8 cellular contexts compared by ENCODE assay signal in the genomic region with DNA sequence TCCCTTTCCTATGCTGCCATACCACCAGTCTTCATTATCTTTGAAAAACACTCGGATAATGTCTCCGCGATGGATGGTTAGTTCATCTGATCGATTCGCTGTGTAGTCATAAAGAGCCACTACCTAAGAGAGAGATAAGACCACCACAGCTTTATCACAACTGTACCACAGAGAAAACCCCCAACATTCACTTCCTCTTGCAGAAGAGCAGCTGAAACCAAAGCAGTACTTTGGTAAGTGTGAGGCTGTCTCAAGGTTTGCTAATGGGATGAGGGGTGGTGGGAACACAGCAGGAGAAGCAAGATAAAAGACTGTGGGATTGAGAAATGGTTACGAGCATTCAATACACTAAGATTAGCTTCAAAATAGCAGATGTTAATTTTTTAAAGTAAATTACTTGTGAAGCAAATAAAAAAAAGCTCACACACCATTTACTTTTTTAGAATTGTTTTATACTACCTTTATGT.
DNase-seq lines count a peak whose midpoint lies in the region; ATAC-seq, FAIRE-seq and TF ChIP-seq lines count a peak whose summit lies in the region.

No MANE protein-coding gene starts in this region.

- TF ChIP-seq RAD21 in H1 (IDR thresholded peaks at IDR 0.05 in 1 of 2, conservative IDR thresholded peaks at IDR 0.05 in 1 of 2; ENCODE audit: low read depth in 2 of 2, low read length in 2 of 2): no peak

- no peak overlapping the region for H4K8ac ChIP-seq in H1 (ENCODE audit: extremely low read depth, insufficient read depth, low read length)

- TF ChIP-seq CTCF in GM23338 (conservative IDR thresholded peaks at IDR 0.05; ENCODE audit: low read depth in 2 of 2) (no peak), H1 (IDR thresholded peaks at IDR 0.05; ENCODE audit: control extremely low read depth in 1 of 3, insufficient read depth in 1 of 3, low read depth in 1 of 3, low read length in 3 of 3) (no peak), smooth muscle cell (IDR thresholded peaks at IDR 0.05; ENCODE audit: borderline replicate concordance, insufficient read depth, poor library complexity, severe bottlenecking) (no peak)

- no peak overlapping the region for H2BK120ac ChIP-seq in H1 (replicated peaks; ENCODE audit: low read depth, low read length)

- 0 out of 2 replicates have a peak overlapping the region, but pooled peaks have one; percentile 36 for H3K4me2 ChIP-seq in GM23338
- no peak overlapping the region for H3K4me2 ChIP-seq in H1 (ENCODE audit: insufficient read depth in 1 of 2, low read depth in 2 of 2, low read length in 2 of 2)
- H3K4me2 ChIP-seq in smooth muscle cell: no peak overlapping the region

- TF ChIP-seq EP300 in H1 (IDR thresholded peaks at IDR 0.05; ENCODE audit: borderline replicate concordance in 1 of 2, low read depth in 2 of 2, low read length in 2 of 2): no peak

- no peaks in the 10 kb centered on the region for H3F3A ChIP-seq in GM23338 (replicated peaks; ENCODE audit: low read depth)
- no peaks in the 10 kb centered on the region for H3F3A ChIP-seq in smooth muscle cell (ENCODE audit: low read depth)

- H3K79me2 ChIP-seq in GM23338 (replicated peaks; ENCODE audit: insufficient read depth) (no peaks in the 10 kb centered on the region), H1 (ENCODE audit: control insufficient read depth in 1 of 2, insufficient read depth in 2 of 2, low read length in 2 of 2) (no peaks in the 10 kb centered on the region), smooth muscle cell (ENCODE audit: low read depth) (no peaks in the 10 kb centered on the region)

- no peak overlapping the region for H2AK5ac ChIP-seq in H1 (ENCODE audit: low read depth, low read length)

- H2AFZ ChIP-seq in GM23338: no peak overlapping the region
- H2AFZ ChIP-seq in H1 (ENCODE audit: low read length): peak overlapping the region; percentile 83; the same call in 1 of the 2 replicates
- H2AFZ ChIP-seq in smooth muscle cell (ENCODE audit: low read depth): no peak overlapping the region

- no peaks in the 10 kb centered on the region for H3K36me3 ChIP-seq in GM23338 (ENCODE audit: insufficient read depth)
- H3K36me3 ChIP-seq in H1 (ENCODE audit: control insufficient read depth in 2 of 4, insufficient read depth in 4 of 4, low read length in 3 of 4): no peaks in the 10 kb centered on the region
- H3K36me3 ChIP-seq in smooth muscle cell (ENCODE audit: low read depth): no peaks in the 10 kb centered on the region

- peaks cover 8% of the 10 kb centered on the region; the same call in 1 of the 2 replicates for H3K4me1 ChIP-seq in GM23338 (ENCODE audit: insufficient read depth)
- peaks cover 0 to 5% (median 0%) of the 10 kb centered on the region in 4 experiments; a peak in 2 of 7 replicates for H3K4me1 ChIP-seq in H1 (replicated peaks in 1 of 4; ENCODE audit: control insufficient read depth in 3 of 4, insufficient read depth in 4 of 4, low read length in 3 of 4)
- H3K4me1 ChIP-seq in smooth muscle cell (ENCODE audit: low read depth): no peaks in the 10 kb centered on the region

- no peak overlapping the region for H3K23ac ChIP-seq in H1 (ENCODE audit: insufficient read length)

- FAIRE-seq in H1 (lab: Jason Lieb, UNC): no peak
- no peak for FAIRE-seq in H54 (lab: Jason Lieb, UNC)

- H3K27me3 Mint-ChIP-seq in GM23338 (ENCODE audit: insufficient read depth, low read depth, poor library complexity): no peaks in the 10 kb centered on the region

- 92% methylated on average over 6 of the region's 6 CpGs; no CpG with 5 or more reads in 1 of the 2 experiments for whole genome bisulfite sequencing in H1 (ENCODE audit: extremely low coverage in 1 of 2, insufficient coverage in 1 of 2, insufficient read length in 1 of 2, insufficient replicate concordance in 2 of 2, low coverage in 1 of 2, low lambda C conversion rate in 2 of 2, missing lambda C conversion rate in 1 of 2), 2 experiments
- WGBS in smooth muscle cell (ENCODE audit: low lambda C conversion rate): 79% methylated on average over 6 of the region's 6 CpGs

- ATAC-seq in GM18505 (IDR thresholded peaks at IDR 0.05; ENCODE audit: unreplicated experiment): peak; percentile 96
- peak; percentile 78 for ATAC-seq in GM23338

- in situ Hi-C loops in KBM-7 (cut with MboI; ENCODE audit: low pct_unique_long_range_greater_than_20kb, low sequenced_read_pairs): no loop called here

- H3K9ac ChIP-seq in H1 (replicated peaks in 1 of 4; ENCODE audit: extremely low read depth in 1 of 4, low read depth in 3 of 4, low read length in 3 of 4) (no peak overlapping the region), smooth muscle cell (ENCODE audit: low read depth) (no peak overlapping the region)

- H4K5ac ChIP-seq in H1 (ENCODE audit: insufficient read length, low read depth, low read length): no peak overlapping the region

- H3K36me3 Mint-ChIP-seq in GM23338 (ENCODE audit: low read depth): no peaks in the 10 kb centered on the region

- no peaks in the 10 kb centered on the region for H3K79me1 ChIP-seq in H1 (ENCODE audit: low read depth, low read length)

- H4K20me1 ChIP-seq in GM23338 (replicated peaks; ENCODE audit: insufficient read depth): no peaks in the 10 kb centered on the region
- no peaks in the 10 kb centered on the region for H4K20me1 ChIP-seq in H1 (replicated peaks in 1 of 2; ENCODE audit: control insufficient read depth in 1 of 2, insufficient read depth in 2 of 2, low read length in 2 of 2)
- no peaks in the 10 kb centered on the region for H4K20me1 ChIP-seq in smooth muscle cell (ENCODE audit: low read depth)

- H3K4ac ChIP-seq in H1 (replicated peaks; ENCODE audit: insufficient read length, low read depth, low read length): no peak overlapping the region

- no peaks in the 10 kb centered on the region for H3K27me3 ChIP-seq in GM23338 (ENCODE audit: insufficient read depth)
- no peaks in the 10 kb centered on the region for H3K27me3 ChIP-seq in H1 (replicated peaks in 1 of 4; ENCODE audit: control insufficient read depth in 3 of 4, extremely low read depth in 1 of 4, insufficient read depth in 3 of 4, low read length in 3 of 4)
- no peaks in the 10 kb centered on the region for H3K27me3 ChIP-seq in smooth muscle cell (ENCODE audit: low read depth)

- POLR2A ChIA-PET in H1 (lab: Charles Lee; ENCODE audit: partially characterized antibody): no interaction called here

- H3K9me3 ChIP-seq in H1 (ENCODE audit: insufficient read depth in 2 of 2, low read depth in 1 of 2, low read length in 1 of 2): no peaks in the 10 kb centered on the region
- no peaks in the 10 kb centered on the region for H3K9me3 ChIP-seq in smooth muscle cell (replicated peaks; ENCODE audit: low read depth)

- no peak overlapping the region for H3K4me3 ChIP-seq in GM23338
- H3K4me3 ChIP-seq in H1 (ENCODE audit: extremely low read depth in 1 of 4, insufficient read depth in 2 of 4, low read depth in 3 of 4, low read length in 4 of 4): no peak overlapping the region
- H3K4me3 ChIP-seq in smooth muscle cell: no peak overlapping the region

- no peak overlapping the region for H3K18ac ChIP-seq in H1 (ENCODE audit: extremely low read depth, low read length)

- no peak overlapping the region for H3K14ac ChIP-seq in H1 (ENCODE audit: insufficient read length)

- H2BK20ac ChIP-seq in H1 (ENCODE audit: low read length): no peak overlapping the region

- no peak overlapping the region for H2BK5ac ChIP-seq in H1 (ENCODE audit: low read depth, low read length)

- CTCF ChIA-PET in H1 (lab: Charles Lee; ENCODE audit: partially characterized antibody): interaction anchor here (1.4 to 1.5 kb wide), 2 partner anchors 8 to 12 kb away, joined by 3 read pairs; no protein-coding TSS in a partner anchor

- H2BK12ac ChIP-seq in H1 (ENCODE audit: low read depth, low read length): no peak overlapping the region

- H4K91ac ChIP-seq in H1 (replicated peaks; ENCODE audit: insufficient read length, low read length): no peak overlapping the region

- no peak for DNase-seq in GM23338 (ENCODE audit: low spot score)
- DNase-seq in KBM-7: peak; percentile 99
- DNase-seq in H1 (ENCODE audit: low read depth in 1 of 2, low spot score in 2 of 2): no peak
- no peak for DNase-seq in stimulated activated CD4-positive, alpha-beta T cell treated with anti-CD3 and anti-CD28 coated beads, Interleukin-2, amount 100 ng/mL, for 48 hours
- no peak for DNase-seq in H54 (ENCODE audit: insufficient read length, low spot score)
- no peak for DNase-seq in DMS153 (lab: John Stamatoyannopoulos, UW)
- DNase-seq in smooth muscle cell (lab: John Stamatoyannopoulos, UW; ENCODE audit: unreplicated experiment): no peak

- no peak overlapping the region for H3K56ac ChIP-seq in H1 (replicated peaks; ENCODE audit: insufficient read length, low read depth, low read length)

- no peaks in the 10 kb centered on the region for H3K9me2 ChIP-seq in GM23338 (ENCODE audit: insufficient read depth)

- no peak overlapping the region for H3K4me3 Mint-ChIP-seq in GM23338

- H3K27ac ChIP-seq in GM23338 (ENCODE audit: low read depth): no peak overlapping the region
- H3K27ac ChIP-seq in H1 (ENCODE audit: low read depth, low read length): no peak overlapping the region
- no peak overlapping the region for H3K27ac ChIP-seq in smooth muscle cell (ENCODE audit: low read depth)

- H3K9me3 Mint-ChIP-seq in GM23338: no peaks in the 10 kb centered on the region

- no peak overlapping the region for H3K27ac Mint-ChIP-seq in GM23338

- H3K4me1 Mint-ChIP-seq in GM23338: peaks cover 14% of the 10 kb centered on the region; the same call in 2 of the 3 replicates

- H3K23me2 ChIP-seq in H1 (ENCODE audit: low read depth, low read length): no peaks in the 10 kb centered on the region

- TF ChIP-seq POLR2A in GM18505 (IDR thresholded peaks at IDR 0.05; ENCODE audit: borderline replicate concordance, extremely low read depth, insufficient read depth, insufficient read length): no peak
- TF ChIP-seq POLR2A in H1 (IDR thresholded peaks at IDR 0.05; ENCODE audit: control extremely low read depth in 1 of 2, low read depth in 2 of 2, low read length in 2 of 2): no peak
- no peak for TF ChIP-seq POLR2A in H54 (IDR thresholded peaks at IDR 0.05; ENCODE audit: low read depth, low read length)

- H2BK15ac ChIP-seq in H1 (ENCODE audit: low read length): no peak overlapping the region

TF ChIP-seq in H1, 55 proteins besides CTCF, POLR2A, EP300 and RAD21:
- TF ChIP-seq SP1 (IDR thresholded peaks at IDR 0.05; ENCODE audit: low read depth, low read length) (no peak), SRF (IDR thresholded peaks at IDR 0.05; ENCODE audit: low read depth, low read length) (no peak), SIN3A (conservative IDR thresholded peaks at IDR 0.05 in 1 of 2, IDR thresholded peaks at IDR 0.05 in 1 of 2; ENCODE audit: low read depth in 1 of 2, low read length in 2 of 2) (no peak), JUN (IDR thresholded peaks at IDR 0.05; ENCODE audit: low read depth, low read length) (no peak), YY1 (IDR thresholded peaks at IDR 0.05; ENCODE audit: low read depth, low read length) (no peak), CREB1 (IDR thresholded peaks at IDR 0.05) (no peak), CBX5 (IDR thresholded peaks at IDR 0.05; ENCODE audit: low read depth, low read length) (no peak), PHF8 (conservative IDR thresholded peaks at IDR 0.05; ENCODE audit: low read depth, low read length) (no peak), NANOG (IDR thresholded peaks at IDR 0.05; ENCODE audit: insufficient read depth, low read depth, low read length, poor library complexity, severe bottlenecking) (no peak)
TF ChIP-seq in H1: peak in this region for 0.
